In the genomic region with DNA sequence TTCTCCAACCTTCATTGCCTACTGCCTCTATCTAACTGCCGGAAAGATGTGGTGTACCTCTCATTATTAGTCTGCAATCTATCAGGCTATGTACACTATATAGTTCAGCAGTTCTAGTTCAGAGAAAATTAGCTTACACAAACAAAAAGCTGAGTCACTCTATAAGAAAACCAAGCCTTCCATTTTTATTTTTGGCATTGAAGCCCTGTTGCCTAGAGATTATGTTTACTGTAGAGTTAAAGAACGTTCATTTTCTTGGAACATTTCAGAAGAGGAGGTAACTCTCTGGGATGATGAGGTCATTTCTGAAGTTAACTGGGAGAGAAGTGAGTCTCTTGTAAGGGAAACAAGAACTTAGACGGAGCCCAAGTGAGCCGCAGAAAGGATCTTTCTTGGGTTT, we compare ENCODE assay signal across 9 cellular contexts.
A peak's percentile ranks its signal among the peaks of the same experiment; 100 is the strongest.
DNase-seq lines count a peak whose midpoint lies in the region; ATAC-seq, FAIRE-seq and TF ChIP-seq lines count a peak whose summit lies in the region.
"Had no signal": no experiment of that assay in that cellular context is flagged by ENCODE, and none has a peak within 500 bp of the region (broad histone marks: within the 10 kb centered on the region; RNA-seq: fewer than 3 reads in every experiment).

No MANE protein-coding gene starts in this region.

- TF ChIP-seq CTCF in HEK293 (tag by site-specific recombination; IDR thresholded peaks at IDR 0.05) = no peak
- TF ChIP-seq CTCF in RWPE1 (conservative IDR thresholded peaks at IDR 0.05; ENCODE audit: low read depth) = no peak
- TF ChIP-seq CTCF in fibroblast of villous mesenchyme (IDR thresholded peaks at IDR 0.05; ENCODE audit: insufficient read depth, low read depth, low read length) = no peak

- H3K4me3 ChIP-seq in HEK293 (ENCODE audit: low read depth, low read length) = no peak overlapping the region
- no peak overlapping the region for H3K4me3 ChIP-seq in fibroblast of villous mesenchyme (ENCODE audit: low read depth, low read length)
- H3K4me3 ChIP-seq in small intestine (ENCODE audit: low read depth in 1 of 2, low read length in 2 of 2) = no peak overlapping the region

- H3K9me3 Mint-ChIP-seq in activated naive CD4-positive, alpha-beta T cell treated with anti-CD3 and anti-CD28 coated beads, Interleukin-2, amount 50 U/mL, for 72 hours = no peaks in the 10 kb centered on the region
- H3K9me3 Mint-ChIP-seq in T-cell = no peaks in the 10 kb centered on the region

- no peaks in the 10 kb centered on the region for H3K36me3 Mint-ChIP-seq in activated naive CD4-positive, alpha-beta T cell treated with anti-CD3 and anti-CD28 coated beads, Interleukin-2, amount 50 U/mL, for 72 hours
- no peaks in the 10 kb centered on the region for H3K36me3 Mint-ChIP-seq in T-cell

- no peak for ATAC-seq in activated naive CD4-positive, alpha-beta T cell treated with anti-CD3 and anti-CD28 coated beads, Interleukin-2, amount 50 U/mL, for 72 hours
- ATAC-seq in T-cell (replicated peaks in 1 of 4) = no peak

- H3K27me3 ChIP-seq in small intestine (ENCODE audit: control insufficient read depth in 2 of 2, insufficient read depth in 2 of 2, low read length in 2 of 2) = no peaks in the 10 kb centered on the region

- H3K4me1 Mint-ChIP-seq in T-cell = no peaks in the 10 kb centered on the region

- H3K9me3 ChIP-seq in HEK293 (ENCODE audit: control insufficient read depth, insufficient read depth, low read depth, low read length) (no peaks in the 10 kb centered on the region), small intestine (ENCODE audit: control insufficient read depth, low read depth) (no peaks in the 10 kb centered on the region)

- no peak overlapping the region for H3K4me3 Mint-ChIP-seq in T-cell

- H3K27ac Mint-ChIP-seq in activated naive CD4-positive, alpha-beta T cell treated with anti-CD3 and anti-CD28 coated beads, Interleukin-2, amount 50 U/mL, for 72 hours = no peak overlapping the region
- H3K27ac Mint-ChIP-seq in T-cell = no peak overlapping the region

- WGBS in small intestine, 3 donors = 55 to 65% (median 58%) methylated on average over 4 of the region's 4 CpGs

- 0 out of 2 replicates have a peak overlapping the region, but pooled peaks have one; percentile 11 for H3K27ac ChIP-seq in HEK293 (ENCODE audit: extremely low read depth, low read depth, low read length)
- peak overlapping the region; percentile 71 for H3K27ac ChIP-seq in RWPE1
- peak overlapping the region in 1 of 2 donors; percentile 81 for H3K27ac ChIP-seq in small intestine (ENCODE audit: low read depth in 1 of 2, low read length in 1 of 2)

- peaks cover 11 to 20% of the 10 kb centered on the region in 2 donors for H3K27me3 Mint-ChIP-seq in T-cell

- POLR2A ChIA-PET in HEK293 (lab: Yijun Ruan, JAX) (no interaction called here), RWPE1 (lab: Yijun Ruan, JAX; ENCODE audit: low non-redundant PET) (no interaction called here), T-cell (lab: Charles Lee) (no interaction called here)

- H3K4me1 ChIP-seq in HEK293 (ENCODE audit: control insufficient read depth, insufficient read depth, low read length) = peaks cover 7% of the 10 kb centered on the region; the same call in 1 of the 2 replicates
- peaks cover 0 to 2% of the 10 kb centered on the region in 2 donors for H3K4me1 ChIP-seq in small intestine (ENCODE audit: control insufficient read depth in 2 of 2, insufficient read depth in 1 of 2, low read depth in 1 of 2, low read length in 1 of 2)

- H3K36me3 ChIP-seq in HEK293 (ENCODE audit: control insufficient read depth in 2 of 2, insufficient read depth in 1 of 2, low read length in 2 of 2) = no peaks in the 10 kb centered on the region
- no peaks in the 10 kb centered on the region for H3K36me3 ChIP-seq in small intestine (ENCODE audit: control insufficient read depth in 2 of 2, insufficient read depth in 2 of 2, low read length in 2 of 2)

- DNase-seq in RWPE1 (ENCODE audit: low spot score) = peak; percentile 39
- peak; percentile 87 for DNase-seq in fibroblast of villous mesenchyme (ENCODE audit: low read depth)
- peak; percentile 24 for DNase-seq in small intestine
- DNase-seq in GF-D8 (lab: John Stamatoyannopoulos, UW) = no peak
- no peak for DNase-seq in activated naive CD4-positive, alpha-beta T cell treated with anti-CD3 and anti-CD28 coated beads, Interleukin-2, amount 50 U/mL, for 72 hours (ENCODE audit: low spot score in 2 of 2)
- DNase-seq in T-cell = no peak
- DNase-seq: activated naive CD4-positive, alpha-beta T cell treated with Interleukin-2 at 50 U/mL for 16 hours had no signal

- CTCF ChIA-PET in HEK293 (lab: Yijun Ruan, JAX) (no interaction called here), RWPE1 (lab: Yijun Ruan, JAX) (no interaction called here), T-cell (lab: Charles Lee) (interaction anchor here in 1 of 2 donors (0.8 kb wide), 1 partner anchor 275 kb away, joined by 3 read pairs; no protein-coding TSS in a partner anchor)

- FAIRE-seq in small intestine (lab: Jason Lieb, UNC) = no peak
- FAIRE-seq: GM18507 had no signal

TF ChIP-seq in HEK293, 187 proteins besides CTCF, POLR2A, EP300 and RAD21 (continues in another document):
- no peak for TF ChIP-seq OVOL3 (tag by site-specific recombination; IDR thresholded peaks at IDR 0.05)
- TF ChIP-seq TRIM28 (IDR thresholded peaks at IDR 0.05; ENCODE audit: borderline replicate concordance, low read length) = peak; percentile 59; the same call in 1 of the 2 replicates
- 0 out of 2 replicates have a peak, but pooled peaks have one; percentile 23 for TF ChIP-seq ZNF335 (tag by site-specific recombination; conservative IDR thresholded peaks at IDR 0.05)
- TF ChIP-seq, protein P1, sequence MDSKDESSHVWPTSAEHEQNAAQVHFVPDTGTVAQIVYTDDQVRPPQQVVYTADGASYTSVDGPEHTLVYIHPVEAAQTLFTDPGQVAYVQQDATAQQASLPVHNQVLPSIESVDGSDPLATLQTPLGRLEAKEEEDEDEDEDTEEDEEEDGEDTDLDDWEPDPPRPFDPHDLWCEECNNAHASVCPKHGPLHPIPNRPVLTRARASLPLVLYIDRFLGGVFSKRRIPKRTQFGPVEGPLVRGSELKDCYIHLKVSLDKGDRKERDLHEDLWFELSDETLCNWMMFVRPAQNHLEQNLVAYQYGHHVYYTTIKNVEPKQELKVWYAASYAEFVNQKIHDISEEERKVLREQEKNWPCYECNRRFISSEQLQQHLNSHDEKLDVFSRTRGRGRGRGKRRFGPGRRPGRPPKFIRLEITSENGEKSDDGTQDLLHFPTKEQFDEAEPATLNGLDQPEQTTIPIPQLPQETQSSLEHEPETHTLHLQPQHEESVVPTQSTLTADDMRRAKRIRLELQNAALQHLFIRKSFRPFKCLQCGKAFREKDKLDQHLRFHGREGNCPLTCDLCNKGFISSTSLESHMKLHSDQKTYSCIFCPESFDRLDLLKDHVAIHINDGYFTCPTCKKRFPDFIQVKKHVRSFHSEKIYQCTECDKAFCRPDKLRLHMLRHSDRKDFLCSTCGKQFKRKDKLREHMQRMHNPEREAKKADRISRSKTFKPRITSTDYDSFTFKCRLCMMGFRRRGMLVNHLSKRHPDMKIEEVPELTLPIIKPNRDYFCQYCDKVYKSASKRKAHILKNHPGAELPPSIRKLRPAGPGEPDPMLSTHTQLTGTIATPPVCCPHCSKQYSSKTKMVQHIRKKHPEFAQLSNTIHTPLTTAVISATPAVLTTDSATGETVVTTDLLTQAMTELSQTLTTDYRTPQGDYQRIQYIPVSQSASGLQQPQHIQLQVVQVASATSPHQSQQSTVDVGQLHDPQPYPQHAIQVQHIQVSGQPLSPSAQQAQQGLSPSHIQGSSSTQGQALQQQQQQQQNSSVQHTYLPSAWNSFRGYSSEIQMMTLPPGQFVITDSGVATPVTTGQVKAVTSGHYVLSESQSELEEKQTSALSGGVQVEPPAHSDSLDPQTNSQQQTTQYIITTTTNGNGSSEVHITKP (tag by site-specific recombination; IDR thresholded peaks at IDR 0.05) = 0 out of 2 replicates have a peak, but pooled peaks have one; percentile 16
- no peak for TF ChIP-seq ZNF274 (IDR thresholded peaks at IDR 0.05; ENCODE audit: low read length)
- no peak for TF ChIP-seq ZNF274 (tag by site-specific recombination; IDR thresholded peaks at IDR 0.05; ENCODE audit: borderline replicate concordance)
- TF ChIP-seq, protein P2, sequence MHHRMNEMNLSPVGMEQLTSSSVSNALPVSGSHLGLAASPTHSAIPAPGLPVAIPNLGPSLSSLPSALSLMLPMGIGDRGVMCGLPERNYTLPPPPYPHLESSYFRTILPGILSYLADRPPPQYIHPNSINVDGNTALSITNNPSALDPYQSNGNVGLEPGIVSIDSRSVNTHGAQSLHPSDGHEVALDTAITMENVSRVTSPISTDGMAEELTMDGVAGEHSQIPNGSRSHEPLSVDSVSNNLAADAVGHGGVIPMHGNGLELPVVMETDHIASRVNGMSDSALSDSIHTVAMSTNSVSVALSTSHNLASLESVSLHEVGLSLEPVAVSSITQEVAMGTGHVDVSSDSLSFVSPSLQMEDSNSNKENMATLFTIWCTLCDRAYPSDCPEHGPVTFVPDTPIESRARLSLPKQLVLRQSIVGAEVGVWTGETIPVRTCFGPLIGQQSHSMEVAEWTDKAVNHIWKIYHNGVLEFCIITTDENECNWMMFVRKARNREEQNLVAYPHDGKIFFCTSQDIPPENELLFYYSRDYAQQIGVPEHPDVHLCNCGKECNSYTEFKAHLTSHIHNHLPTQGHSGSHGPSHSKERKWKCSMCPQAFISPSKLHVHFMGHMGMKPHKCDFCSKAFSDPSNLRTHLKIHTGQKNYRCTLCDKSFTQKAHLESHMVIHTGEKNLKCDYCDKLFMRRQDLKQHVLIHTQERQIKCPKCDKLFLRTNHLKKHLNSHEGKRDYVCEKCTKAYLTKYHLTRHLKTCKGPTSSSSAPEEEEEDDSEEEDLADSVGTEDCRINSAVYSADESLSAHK (tag by site-specific recombination; IDR thresholded peaks at IDR 0.05) = no peak
- no peak for TF ChIP-seq ZNF211 (tag by site-specific recombination; IDR thresholded peaks at IDR 0.05; ENCODE audit: low read depth)
- peak; percentile 39 for TF ChIP-seq SETDB1 (IDR thresholded peaks at IDR 0.05; ENCODE audit: insufficient read length, low read length)
- TF ChIP-seq, protein P3, sequence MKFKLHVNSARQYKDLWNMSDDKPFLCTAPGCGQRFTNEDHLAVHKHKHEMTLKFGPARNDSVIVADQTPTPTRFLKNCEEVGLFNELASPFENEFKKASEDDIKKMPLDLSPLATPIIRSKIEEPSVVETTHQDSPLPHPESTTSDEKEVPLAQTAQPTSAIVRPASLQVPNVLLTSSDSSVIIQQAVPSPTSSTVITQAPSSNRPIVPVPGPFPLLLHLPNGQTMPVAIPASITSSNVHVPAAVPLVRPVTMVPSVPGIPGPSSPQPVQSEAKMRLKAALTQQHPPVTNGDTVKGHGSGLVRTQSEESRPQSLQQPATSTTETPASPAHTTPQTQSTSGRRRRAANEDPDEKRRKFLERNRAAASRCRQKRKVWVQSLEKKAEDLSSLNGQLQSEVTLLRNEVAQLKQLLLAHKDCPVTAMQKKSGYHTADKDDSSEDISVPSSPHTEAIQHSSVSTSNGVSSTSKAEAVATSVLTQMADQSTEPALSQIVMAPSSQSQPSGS (tag by site-specific recombination; IDR thresholded peaks at IDR 0.05; ENCODE audit: low read depth) = no peak
- TF ChIP-seq ZNF214 (tag by site-specific recombination; IDR thresholded peaks at IDR 0.05; ENCODE audit: borderline replicate concordance) = no peak
- TF ChIP-seq ZXDB (tag by site-specific recombination; IDR thresholded peaks at IDR 0.05) = no peak

Comparison
In these comparisons a context has a peak if more than half of its experiments do, and no peak if none do; other contexts are left out.
1. DNase-seq: peak in RWPE1 (single experiment), fibroblast of villous mesenchyme (single experiment) and small intestine (single experiment); none in GF-D8 (single experiment), activated naive CD4-positive, alpha-beta T cell treated with anti-CD3 and anti-CD28 coated beads, Interleukin-2, amount 50 U/mL, for 72 hours (0 of 2) and T-cell (0 of 34).